ENCODE assay signal across 15 cellular contexts in the genomic region with DNA sequence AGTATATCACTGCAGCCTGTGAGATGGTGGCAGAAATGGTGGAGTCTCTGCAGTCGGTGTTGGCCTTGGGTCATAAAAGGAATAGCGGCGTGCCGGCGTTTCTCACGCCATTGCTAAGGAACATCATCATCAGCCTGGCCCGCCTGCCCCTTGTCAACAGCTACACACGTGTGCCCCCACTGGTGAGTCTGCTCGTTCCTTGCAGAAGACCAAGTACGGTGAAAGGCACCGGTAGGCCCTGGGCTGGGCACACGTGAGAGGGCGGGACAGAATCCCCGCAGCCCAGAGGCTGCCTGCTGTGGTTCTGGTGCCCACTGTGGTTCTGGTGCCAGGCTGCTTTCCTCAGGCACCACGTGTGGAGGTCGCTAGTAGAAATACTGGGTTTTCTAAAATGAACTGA. TPM values are rescaled to one million over a fixed set of nuclear protein-coding genes. Genes with fewer than 3 reads are reported as not detected.
DNase-seq lines count a peak whose midpoint lies in the region; ATAC-seq and TF ChIP-seq lines count a peak whose summit lies in the region.
"Had no signal": no experiment of that assay in that cellular context is flagged by ENCODE, and none has a peak within 500 bp of the region (broad histone marks: within the 10 kb centered on the region; RNA-seq: fewer than 3 reads in every experiment).

No MANE protein-coding gene starts in this region.

- H3K4me1 ChIP-seq in heart right ventricle (peaks cover 0 to 22% (median 0%) of the 10 kb centered on the region in 9 donors), left lung (no peaks in the 10 kb centered on the region)

- intact Hi-C loops in left ventricle myocardium superior (cut with micrococcal nuclease) (no loop called here), heart right ventricle (cut with DNase I) (no loop called here), left lung (cut with DNase I) (no loop called here), sciatic nerve (cut with DNase I) (no loop called here)

- WGBS in heart right ventricle, 2 donors, result 95 to 97% methylated on average over 16 of the region's 16 CpGs

- H3K27me3 ChIP-seq in heart right ventricle, result no peaks in the 10 kb centered on the region
- H3K27me3 ChIP-seq in left lung, result no peaks in the 10 kb centered on the region

- DNase-seq in left ventricle myocardium superior (peak; percentile 21), heart right ventricle (no peak), left lung (peak; percentile 14 to 31), sciatic nerve (ENCODE audit: low spot score) (peak; percentile 4), NCI-H146 (lab: John Stamatoyannopoulos, UW) (no peak), AG08396 (ENCODE audit: low spot score) (no peak)
- DNase-seq: CD8-positive, alpha-beta T cell; COR-L47; DND-41; GDM1 had no signal

- no peak for TF ChIP-seq CTCF in heart right ventricle (IDR thresholded peaks at IDR 0.05)
- TF ChIP-seq CTCF in left lung (IDR thresholded peaks at IDR 0.05), result no peak

- no peaks in the 10 kb centered on the region for H3K9me3 ChIP-seq in heart right ventricle
- H3K9me3 ChIP-seq in left lung, result no peaks in the 10 kb centered on the region

- ATAC-seq in left ventricle myocardium superior, result no peak
- ATAC-seq in heart right ventricle, result no peak
- ATAC-seq in left lung, result no peak
- ATAC-seq in sciatic nerve, result no peak
- no peak for ATAC-seq in GM21360 (IDR thresholded peaks at IDR 0.05; ENCODE audit: unreplicated experiment)
- ATAC-seq: CD8-positive, alpha-beta T cell; HCT116 had no signal

- H3K4me3 ChIP-seq in heart right ventricle, result no peak overlapping the region
- H3K4me3 ChIP-seq in left lung, result no peak overlapping the region

- no peak overlapping the region for H3K27ac ChIP-seq in heart right ventricle
- H3K27ac ChIP-seq in left lung, result no peak overlapping the region

- H3K36me3 ChIP-seq in heart right ventricle (peaks cover 0 to 100% (median 62%) of the 10 kb centered on the region in 9 donors), left lung (peaks cover 0 to 99% of the 10 kb centered on the region in 2 donors)

RNA-seq across cellular contexts. Expression of a gene that starts 31.2 kb away (rescaled TPM):
- 0.45 TPM for total RNA-seq in left ventricle myocardium superior
- total RNA-seq in heart right ventricle, result 1 to 10 TPM in 1 of 10 donors, under 1 TPM in 9; 0.25 to 1.0 (median 0.41) TPM
- 1 to 10 TPM in 1 of 2 donors, under 1 TPM in 1; 0.28 to 1.2 TPM for polyA plus RNA-seq in heart right ventricle
- total RNA-seq in left lung, result 1 to 10 TPM; 1.1 to 1.4 TPM
- total RNA-seq in sciatic nerve, result 1.8 TPM
- total RNA-seq: HT1080 had no signal
- polyA plus RNA-seq: CD14-positive monocyte, IgD-negative memory B cell had no signal

Comparison
In these comparisons a context has a peak if more than half of its experiments do, and no peak if none do; other contexts are left out.
1. DNase-seq: peak in left ventricle myocardium superior (single experiment), left lung (2 of 2) and sciatic nerve (single experiment); none in heart right ventricle (0 of 2), NCI-H146 (single experiment) and AG08396 (single experiment).